In the genomic region with DNA sequence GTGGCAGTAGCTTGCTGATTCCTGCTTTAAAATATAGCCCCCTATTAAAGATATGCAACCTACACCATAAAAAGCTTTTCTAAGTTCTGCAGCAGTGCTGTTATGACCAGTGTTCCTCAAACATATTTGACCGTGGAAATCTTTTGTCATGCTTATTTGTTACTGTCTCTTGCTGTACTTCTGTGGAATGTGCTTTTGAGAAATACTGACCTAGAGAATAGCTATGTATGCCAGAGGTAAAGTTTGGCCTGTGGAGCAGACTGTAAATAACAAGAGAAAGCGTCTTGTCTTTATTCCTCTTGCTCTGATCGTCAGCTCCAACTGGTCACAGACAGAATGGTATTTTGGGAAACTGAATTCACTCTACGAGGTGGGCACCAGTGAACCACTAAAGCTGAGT, we compare ENCODE assay signal across 27 cellular contexts.
DNase-seq lines count a peak whose midpoint lies in the region; ATAC-seq, FAIRE-seq and TF ChIP-seq lines count a peak whose summit lies in the region.
"Had no signal": no experiment of that assay in that cellular context is flagged by ENCODE, and none has a peak within 500 bp of the region (broad histone marks: within the 10 kb centered on the region; RNA-seq: fewer than 3 reads in every experiment).

No MANE protein-coding gene starts in this region.

- no peak for TF ChIP-seq CTCF in fibroblast of lung (conservative IDR thresholded peaks at IDR 0.05 in 1 of 2, IDR thresholded peaks at IDR 0.05 in 1 of 2; ENCODE audit: low read depth in 1 of 2, low read length in 2 of 2)
- no peak for TF ChIP-seq CTCF in osteocyte (IDR thresholded peaks at IDR 0.05)
- no peak for TF ChIP-seq CTCF in kidney (IDR thresholded peaks at IDR 0.05; ENCODE audit: borderline replicate concordance, extremely low read depth, insufficient read depth)
- TF ChIP-seq CTCF in Caco-2 (IDR thresholded peaks at IDR 0.05; ENCODE audit: insufficient read depth in 1 of 2, low read depth in 1 of 2, low read length in 1 of 2, severe bottlenecking in 1 of 2, unreplicated experiment in 1 of 2): no peak

- ATAC-seq in naive thymus-derived CD4-positive, alpha-beta T cell: no peak
- ATAC-seq: HCT116; natural killer cell treated with Interleukin-12 subunit alpha and Interleukin-12 subunit beta and Interleukin-15 and Interleukin-18, amount 100 ng/mL, for 72 hours had no signal

- no peak overlapping the region for H3K4me3 ChIP-seq in HAP-1
- no peak overlapping the region for H3K4me3 ChIP-seq in SJCRH30
- no peak overlapping the region for H3K4me3 ChIP-seq in fibroblast of lung (replicated peaks in 1 of 4; ENCODE audit: control extremely low read depth in 1 of 4, insufficient read depth in 1 of 4, low read depth in 3 of 4, low read length in 4 of 4)
- H3K4me3 ChIP-seq in kidney (ENCODE audit: low read length in 2 of 2): no peak overlapping the region
- H3K4me3 ChIP-seq in Caco-2 (ENCODE audit: low read depth, low read length): no peak overlapping the region
- no peak overlapping the region for H3K4me3 ChIP-seq in H7 (ENCODE audit: insufficient read depth, low read depth, low read length)
- H3K4me3 ChIP-seq in naive thymus-derived CD4-positive, alpha-beta T cell (ENCODE audit: low read length): no peak overlapping the region
- H3K4me3 ChIP-seq: SJSA1, upper lobe of left lung had no signal

- no peak overlapping the region for H3K4me2 ChIP-seq in fibroblast of lung (ENCODE audit: extremely low read depth, insufficient read depth, low read length)

- no peak overlapping the region for H3K4me3 Mint-ChIP-seq in osteocyte (ENCODE audit: unreplicated experiment)
- no peak overlapping the region for H3K4me3 Mint-ChIP-seq in Caco-2 (ENCODE audit: unreplicated experiment)
- H3K4me3 Mint-ChIP-seq in naive thymus-derived CD4-positive, alpha-beta T cell: no peak overlapping the region
- H3K4me3 Mint-ChIP-seq: natural killer cell treated with Interleukin-12 subunit alpha and Interleukin-12 subunit beta and Interleukin-15 and Interleukin-18, amount 100 ng/mL, for 72 hours had no signal

- H3K4me1 ChIP-seq in HAP-1 (peaks cover 19% of the 10 kb centered on the region), SJCRH30 (peaks cover 38% of the 10 kb centered on the region), fibroblast of lung (ENCODE audit: control insufficient read depth, extremely low read depth, insufficient read depth, low read length) (peaks cover 11% of the 10 kb centered on the region), kidney (ENCODE audit: control insufficient read depth in 1 of 2, insufficient read depth in 1 of 2, low read depth in 1 of 2, low read length in 2 of 2) (peaks cover 0 to 8% of the 10 kb centered on the region in 2 donors), Caco-2 (peaks cover 11% of the 10 kb centered on the region)
- no peaks in the 10 kb centered on the region for H3K4me1 ChIP-seq in naive thymus-derived CD4-positive, alpha-beta T cell (ENCODE audit: control insufficient read depth in 2 of 2, insufficient read depth in 2 of 2, low read length in 2 of 2)

- H3K36me3 Mint-ChIP-seq in osteocyte (ENCODE audit: unreplicated experiment): peaks cover 2% of the 10 kb centered on the region
- H3K36me3 Mint-ChIP-seq in Caco-2 (ENCODE audit: insufficient read depth, unreplicated experiment): peaks cover 4% of the 10 kb centered on the region
- H3K36me3 Mint-ChIP-seq in naive thymus-derived CD4-positive, alpha-beta T cell: peaks cover 0 to 38% (median 8%) of the 10 kb centered on the region in 5 donors
- H3K36me3 Mint-ChIP-seq: natural killer cell treated with Interleukin-12 subunit alpha and Interleukin-12 subunit beta and Interleukin-15 and Interleukin-18, amount 100 ng/mL, for 72 hours had no signal

- no peak for FAIRE-seq in kidney (lab: Jason Lieb, UNC)
- FAIRE-seq: colon, endothelial cell of umbilical vein, GM12892 had no signal

- H3K27ac ChIP-seq in SJCRH30: peak overlapping the region; percentile 25; the same call in 1 of the 2 replicates
- no peak overlapping the region for H3K27ac ChIP-seq in fibroblast of lung (ENCODE audit: insufficient read depth, low read length)
- H3K27ac ChIP-seq in kidney (ENCODE audit: low read depth in 2 of 2, low read length in 2 of 2): no peak overlapping the region
- H3K27ac ChIP-seq in naive thymus-derived CD4-positive, alpha-beta T cell (ENCODE audit: low read depth, low read length): no peak overlapping the region
- H3K27ac ChIP-seq: brain microvascular endothelial cell, SJSA1, upper lobe of left lung had no signal

- no peaks in the 10 kb centered on the region for H3K9me3 Mint-ChIP-seq in osteocyte (ENCODE audit: unreplicated experiment)
- H3K9me3 Mint-ChIP-seq in Caco-2 (ENCODE audit: unreplicated experiment): no peaks in the 10 kb centered on the region
- H3K9me3 Mint-ChIP-seq in naive thymus-derived CD4-positive, alpha-beta T cell: no peaks in the 10 kb centered on the region
- H3K9me3 Mint-ChIP-seq: natural killer cell treated with Interleukin-12 subunit alpha and Interleukin-12 subunit beta and Interleukin-15 and Interleukin-18, amount 100 ng/mL, for 72 hours had no signal

- no peaks in the 10 kb centered on the region for H3K36me3 ChIP-seq in HAP-1 (replicated peaks)
- H3K36me3 ChIP-seq in SJCRH30: no peaks in the 10 kb centered on the region
- H3K36me3 ChIP-seq in fibroblast of lung (ENCODE audit: control insufficient read depth, insufficient read depth, low read length): no peaks in the 10 kb centered on the region
- H3K36me3 ChIP-seq in kidney (ENCODE audit: control insufficient read depth in 1 of 2, insufficient read depth in 2 of 2, low read length in 2 of 2): no peaks in the 10 kb centered on the region
- no peaks in the 10 kb centered on the region for H3K36me3 ChIP-seq in Caco-2 (ENCODE audit: control insufficient read depth, insufficient read depth, low read length)
- H3K36me3 ChIP-seq in H7 (replicated peaks; ENCODE audit: control insufficient read depth, insufficient read depth, low read length): no peaks in the 10 kb centered on the region
- H3K36me3 ChIP-seq in naive thymus-derived CD4-positive, alpha-beta T cell (ENCODE audit: control insufficient read depth in 2 of 3, insufficient read depth in 3 of 3, low read length in 3 of 3): no peaks in the 10 kb centered on the region
- H3K36me3 ChIP-seq: brain microvascular endothelial cell, SJSA1, upper lobe of left lung had no signal

- POLR2A ChIA-PET in Caco-2 (lab: Charles Lee): interaction anchor here (0.5 kb wide), 1 partner anchor 248 kb away, joined by 3 read pairs; no protein-coding TSS in a partner anchor
- POLR2A ChIA-PET in naive thymus-derived CD4-positive, alpha-beta T cell (lab: Charles Lee): no interaction called here

- H3K9me3 ChIP-seq in HAP-1 (no peaks in the 10 kb centered on the region), SJCRH30 (replicated peaks) (no peaks in the 10 kb centered on the region), fibroblast of lung (ENCODE audit: control insufficient read depth, insufficient read depth, low read depth, low read length) (no peaks in the 10 kb centered on the region), kidney (ENCODE audit: control insufficient read depth in 1 of 2, low read length in 2 of 2) (no peaks in the 10 kb centered on the region), Caco-2 (no peaks in the 10 kb centered on the region)
- H3K9me3 ChIP-seq in naive thymus-derived CD4-positive, alpha-beta T cell (ENCODE audit: control insufficient read depth in 2 of 3, low read length in 3 of 3): no peaks in the 10 kb centered on the region
- H3K9me3 ChIP-seq: SJSA1, upper lobe of left lung had no signal

- in situ Hi-C loops in HAP-1 (cut with MboI; ENCODE audit: low sequenced_read_pairs): no loop called here

- BruUV-seq in Caco-2 (replicated peaks; lab: Mats Ljungman, UMichigan): no TSS peak

- H3K27me3 Mint-ChIP-seq in osteocyte (ENCODE audit: unreplicated experiment) (no peaks in the 10 kb centered on the region), Caco-2 (ENCODE audit: insufficient read depth, unreplicated experiment) (no peaks in the 10 kb centered on the region)
- no peaks in the 10 kb centered on the region for H3K27me3 Mint-ChIP-seq in naive thymus-derived CD4-positive, alpha-beta T cell
- H3K27me3 Mint-ChIP-seq: natural killer cell treated with Interleukin-12 subunit alpha and Interleukin-12 subunit beta and Interleukin-15 and Interleukin-18, amount 100 ng/mL, for 72 hours had no signal

- H3K79me2 ChIP-seq in fibroblast of lung (ENCODE audit: control insufficient read depth, insufficient read depth, low read length): no peaks in the 10 kb centered on the region

- CTCF ChIA-PET in Caco-2 (lab: Charles Lee): no interaction called here
- CTCF ChIA-PET in naive thymus-derived CD4-positive, alpha-beta T cell (lab: Charles Lee): no interaction called here

- no peaks in the 10 kb centered on the region for H3K27me3 ChIP-seq in HAP-1 (ENCODE audit: low read depth)
- H3K27me3 ChIP-seq in SJCRH30: no peaks in the 10 kb centered on the region
- no peaks in the 10 kb centered on the region for H3K27me3 ChIP-seq in fibroblast of lung (ENCODE audit: control insufficient read depth, insufficient read depth, low read length)
- H3K27me3 ChIP-seq in Caco-2 (replicated peaks; ENCODE audit: control insufficient read depth, insufficient read depth, low read length): no peaks in the 10 kb centered on the region
- no peaks in the 10 kb centered on the region for H3K27me3 ChIP-seq in H7 (ENCODE audit: control insufficient read depth, insufficient read depth, low read length)
- no peaks in the 10 kb centered on the region for H3K27me3 ChIP-seq in naive thymus-derived CD4-positive, alpha-beta T cell (ENCODE audit: control insufficient read depth in 2 of 2, insufficient read depth in 2 of 2, low read length in 2 of 2)
- H3K27me3 ChIP-seq: brain microvascular endothelial cell, SJSA1, upper lobe of left lung had no signal

- no peak overlapping the region for H3K9ac ChIP-seq in fibroblast of lung (ENCODE audit: insufficient read depth, low read length)
- H3K9ac ChIP-seq in kidney (ENCODE audit: low read length in 2 of 2): no peak overlapping the region

- intact Hi-C loops in kidney (cut with DNase I): no loop called here
- intact Hi-C loops in Caco-2 (cut with micrococcal nuclease; ENCODE audit: unreplicated experiment): no loop called here
- intact Hi-C loops in naive thymus-derived CD4-positive, alpha-beta T cell (cut with micrococcal nuclease): no loop called here

- H3K27ac Mint-ChIP-seq in osteocyte (ENCODE audit: unreplicated experiment) (peak overlapping the region; percentile 52), Caco-2 (ENCODE audit: unreplicated experiment) (no peak overlapping the region)
- no peak overlapping the region for H3K27ac Mint-ChIP-seq in naive thymus-derived CD4-positive, alpha-beta T cell
- H3K27ac Mint-ChIP-seq: natural killer cell treated with Interleukin-12 subunit alpha and Interleukin-12 subunit beta and Interleukin-15 and Interleukin-18, amount 100 ng/mL, for 72 hours had no signal

- H4K20me1 ChIP-seq in fibroblast of lung (ENCODE audit: control insufficient read depth, extremely low read depth, insufficient read depth, low read length): no peaks in the 10 kb centered on the region

- H2AFZ ChIP-seq in fibroblast of lung (ENCODE audit: low read length): no peak overlapping the region

- DNase-seq in HAP-1 (ENCODE audit: low spot score in 2 of 2) (peak; percentile 37 to 83), SJCRH30 (no peak), fibroblast of lung (ENCODE audit: low read depth in 2 of 2) (peak; percentile 19 to 54), osteocyte (ENCODE audit: extremely low spot score, unreplicated experiment) (no peak), kidney (no peak), Caco-2 (no peak), H7 (no peak)
- no peak for DNase-seq in naive thymus-derived CD4-positive, alpha-beta T cell
- DNase-seq: activated CD4-positive, alpha-beta T cell treated with anti-CD3 and anti-CD28 coated beads, Interleukin-2, amount 50 U/mL, for 48 hours; activated CD4-positive, CD25-positive, alpha-beta regulatory T cell; activated gamma-delta T cell treated with Interleukin-2 at 50 U/mL for 16 hours; activated T-cell treated with anti-CD3 and anti-CD28 coated beads, Interleukin-2, amount 50 U/mL, for 48 hours; brain microvascular endothelial cell; C1 segment of cervical spinal cord; islet precursor cell; NCI-H1048; NCI-H748 treated with DMSO at 0.1 percent for 48 hours; stimulated activated CD4-positive, alpha-beta T cell treated with anti-CD3 and anti-CD28 coated beads, Interleukin-15, amount 100 ng/mL, for 24 hours; stimulated activated CD4-positive, alpha-beta T cell treated with anti-CD3 and anti-CD28 coated beads, Interleukin-4, amount 100 ng/mL, for 4 hours; substantia nigra; upper lobe of left lung had no signal

- peaks cover 40% of the 10 kb centered on the region for H3K4me1 Mint-ChIP-seq in osteocyte (ENCODE audit: unreplicated experiment)
- H3K4me1 Mint-ChIP-seq in Caco-2 (ENCODE audit: low read depth, unreplicated experiment): peaks cover 15% of the 10 kb centered on the region
- peaks cover 0 to 4% (median 0%) of the 10 kb centered on the region in 7 donors for H3K4me1 Mint-ChIP-seq in naive thymus-derived CD4-positive, alpha-beta T cell

Comparison
In these comparisons a context has a peak if more than half of its experiments do, and no peak if none do; other contexts are left out.
1. DNase-seq: peak in HAP-1 (2 of 2) and fibroblast of lung (2 of 2); none in SJCRH30 (0 of 2), osteocyte (single experiment), kidney (single experiment), Caco-2 (0 of 2), H7 (single experiment) and naive thymus-derived CD4-positive, alpha-beta T cell (0 of 9).